ENCODE assay signal across 15 cellular contexts in the genomic region with DNA sequence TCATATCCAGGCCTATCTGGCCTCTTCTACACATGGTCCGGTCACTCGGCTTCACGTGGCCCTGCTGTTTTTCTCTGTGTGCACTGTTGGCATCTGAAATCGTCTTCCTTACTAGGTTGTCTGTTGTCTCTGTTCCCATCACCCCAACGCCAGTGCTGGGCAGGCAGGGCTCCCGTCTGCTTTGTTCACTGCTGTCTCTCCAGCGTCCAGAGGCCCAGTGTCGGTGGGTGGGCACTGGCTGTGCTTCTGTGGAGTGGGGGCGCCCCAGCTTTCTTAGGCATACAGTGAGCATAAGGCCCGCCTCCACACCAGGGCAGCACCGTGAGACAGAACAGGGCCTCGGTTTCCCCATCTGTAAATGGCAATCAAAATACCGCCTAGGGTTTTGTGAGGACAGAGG.
"Had no signal": no experiment of that assay in that cellular context is flagged by ENCODE, and none has a peak within 500 bp of the region (broad histone marks: within the 10 kb centered on the region; RNA-seq: fewer than 3 reads in every experiment).

No MANE protein-coding gene starts in this region.

- H3K27me3 ChIP-seq: hepatocyte had no signal

- H2AFZ ChIP-seq: hepatocyte had no signal

- H3K27ac ChIP-seq: hepatocyte, prostate gland, spleen, upper lobe of right lung had no signal

- H3K79me2 ChIP-seq: hepatocyte had no signal

- H3K9me3 Mint-ChIP-seq: effector memory CD8-positive, alpha-beta T cell; stimulated activated naive B cell treated with anti-CD40 and anti-IgM and Interleukin-4, amounts not matched to agents 10 μg/mL and 1 μg/mL and 100 μg/mL, for 72 hours had no signal

- H3K4me3 Mint-ChIP-seq: activated CD8-positive, alpha-beta T cell treated with anti-CD3 and anti-CD28 coated beads, Interleukin-2, amount 10 ng/mL, durations not matched to agents 7 days and 5 days; stimulated activated naive B cell treated with anti-CD40 and anti-IgM and Interleukin-4, amounts not matched to agents 10 μg/mL and 1 μg/mL and 100 μg/mL, for 72 hours had no signal

- H3K27ac Mint-ChIP-seq: activated CD8-positive, alpha-beta T cell treated with anti-CD3 and anti-CD28 coated beads, Interleukin-2, amount 10 ng/mL, durations not matched to agents 7 days and 5 days; effector memory CD8-positive, alpha-beta T cell; stimulated activated naive B cell treated with anti-CD40 and anti-IgM and Interleukin-4, amounts not matched to agents 10 μg/mL and 1 μg/mL and 100 μg/mL, for 72 hours had no signal

- H3K4me3 ChIP-seq: hepatocyte, prostate gland, spleen, upper lobe of right lung had no signal

- H3K4me1 Mint-ChIP-seq: stimulated activated naive B cell treated with anti-CD40 and anti-IgM and Interleukin-4, amounts not matched to agents 10 μg/mL and 1 μg/mL and 100 μg/mL, for 72 hours had no signal

- H3K36me3 ChIP-seq: prostate gland, spleen, upper lobe of right lung had no signal

- H3K4me1 ChIP-seq: prostate gland, upper lobe of right lung had no signal

- H3K36me3 Mint-ChIP-seq: stimulated activated naive B cell treated with anti-CD40 and anti-IgM and Interleukin-4, amounts not matched to agents 10 μg/mL and 1 μg/mL and 100 μg/mL, for 72 hours had no signal

- ATAC-seq: activated CD8-positive, alpha-beta T cell treated with anti-CD3 and anti-CD28 coated beads, Interleukin-2, amount 10 ng/mL, durations not matched to agents 7 days and 5 days; effector memory CD8-positive, alpha-beta T cell; sciatic nerve; stimulated activated naive B cell treated with anti-CD40 and anti-IgM and Interleukin-4, amounts not matched to agents 10 μg/mL and 1 μg/mL and 100 μg/mL, for 72 hours; upper lobe of right lung had no signal

- DNase-seq: activated CD4-positive, alpha-beta T cell treated with anti-CD3 and anti-CD28 coated beads for 48 hours; activated CD8-positive, alpha-beta T cell treated with anti-CD3 and anti-CD28 coated beads, Interleukin-2, amount 10 ng/mL, durations not matched to agents 7 days and 5 days; activated T-cell treated with anti-CD3 and anti-CD28 coated beads, Interleukin-2, amount 50 U/mL, for 1 hour; cortex of kidney; effector memory CD8-positive, alpha-beta T cell; kidney glomerular epithelial cell; midbrain; nucleus accumbens; stimulated activated CD4-positive, alpha-beta T cell treated with anti-CD3 and anti-CD28 coated beads, Interleukin-1b, Interleukin-23, amount 100 ng/mL, for 48 hours; stimulated activated naive B cell treated with anti-CD40 and anti-IgM and Interleukin-4, amounts not matched to agents 10 μg/mL and 1 μg/mL and 100 μg/mL, for 72 hours; upper lobe of right lung had no signal

- H3K9me3 ChIP-seq: prostate gland, upper lobe of right lung had no signal
